ENCODE assay signal across 16 cellular contexts in genomic region chr7:144282490-144282889, GRCh38. TPM values are rescaled to one million over a fixed set of nuclear protein-coding genes. Genes with fewer than 3 reads are reported as not detected.
"Had no signal": no experiment of that assay in that cellular context is flagged by ENCODE, and none has a peak within 500 bp of the region (broad histone marks: within the 10 kb centered on the region; RNA-seq: fewer than 3 reads in every experiment).

No MANE protein-coding gene starts in this region.

RNA-seq across cellular contexts. Expression of gene CTAGE8, which starts 13.4 kb away (rescaled TPM):
- total RNA-seq: left ventricle myocardium superior had no signal

RNA-seq across cellular contexts. Expression of gene OR2A7, which starts 17.9 kb away (rescaled TPM):
- total RNA-seq: dermis microvascular lymphatic vessel endothelial cell, frontal cortex had no signal

RNA-seq across cellular contexts. Expression of gene OR2A1, which starts 29.7 kb away (rescaled TPM):
- total RNA-seq: chondrocyte, colonic mucosa, endodermal cell, foreskin keratinocyte, frontal cortex, hepatocyte, kidney, left colon, left lung, left ventricle myocardium superior, lung, mononuclear cell, mucosa of gallbladder had no signal

RNA-seq across cellular contexts. Expression of gene OR2A42, which starts 43.1 kb away (rescaled TPM):
- total RNA-seq: colonic mucosa, dermis microvascular lymphatic vessel endothelial cell, endodermal cell, foreskin keratinocyte, heart left ventricle, left colon, left lung, left ventricle myocardium superior, mammary epithelial cell, mucosa of gallbladder had no signal
